2 cellular contexts compared by ENCODE assay signal in genomic region chr12:40146800-40147797, GRCh38.
TF ChIP-seq lines count a peak whose summit lies in the region.

No MANE protein-coding gene starts in this region.

TF ChIP-seq in SK-N-SH treated with all-trans-retinoic acid at 6 μM for 48 hours, 23 proteins besides CTCF, POLR2A, EP300 and RAD21 (continued from another document):
- TF ChIP-seq, protein P1, sequence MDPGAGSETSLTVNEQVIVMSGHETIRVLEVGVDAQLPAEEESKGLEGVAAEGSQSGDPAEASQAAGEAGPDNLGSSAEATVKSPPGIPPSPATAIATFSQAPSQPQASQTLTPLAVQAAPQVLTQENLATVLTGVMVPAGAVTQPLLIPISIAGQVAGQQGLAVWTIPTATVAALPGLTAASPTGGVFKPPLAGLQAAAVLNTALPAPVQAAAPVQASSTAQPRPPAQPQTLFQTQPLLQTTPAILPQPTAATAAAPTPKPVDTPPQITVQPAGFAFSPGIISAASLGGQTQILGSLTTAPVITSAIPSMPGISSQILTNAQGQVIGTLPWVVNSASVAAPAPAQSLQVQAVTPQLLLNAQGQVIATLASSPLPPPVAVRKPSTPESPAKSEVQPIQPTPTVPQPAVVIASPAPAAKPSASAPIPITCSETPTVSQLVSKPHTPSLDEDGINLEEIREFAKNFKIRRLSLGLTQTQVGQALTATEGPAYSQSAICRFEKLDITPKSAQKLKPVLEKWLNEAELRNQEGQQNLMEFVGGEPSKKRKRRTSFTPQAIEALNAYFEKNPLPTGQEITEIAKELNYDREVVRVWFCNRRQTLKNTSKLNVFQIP (CRISPR knock-in tag; IDR thresholded peaks at IDR 0.05; ENCODE audit: borderline replicate concordance, low read depth), result no peak
- TF ChIP-seq TOX (CRISPR knock-in tag; IDR thresholded peaks at IDR 0.05; ENCODE audit: borderline replicate concordance), result no peak
- no peak for TF ChIP-seq SNAI2 (CRISPR knock-in tag; IDR thresholded peaks at IDR 0.05)
- TF ChIP-seq GLIS3 (CRISPR knock-in tag; IDR thresholded peaks at IDR 0.05), result no peak
- TF ChIP-seq PATZ1 (CRISPR knock-in tag; IDR thresholded peaks at IDR 0.05; ENCODE audit: borderline replicate concordance), result no peak
- TF ChIP-seq CSDC2 (CRISPR knock-in tag; IDR thresholded peaks at IDR 0.05), result no peak
- TF ChIP-seq, protein P2, sequence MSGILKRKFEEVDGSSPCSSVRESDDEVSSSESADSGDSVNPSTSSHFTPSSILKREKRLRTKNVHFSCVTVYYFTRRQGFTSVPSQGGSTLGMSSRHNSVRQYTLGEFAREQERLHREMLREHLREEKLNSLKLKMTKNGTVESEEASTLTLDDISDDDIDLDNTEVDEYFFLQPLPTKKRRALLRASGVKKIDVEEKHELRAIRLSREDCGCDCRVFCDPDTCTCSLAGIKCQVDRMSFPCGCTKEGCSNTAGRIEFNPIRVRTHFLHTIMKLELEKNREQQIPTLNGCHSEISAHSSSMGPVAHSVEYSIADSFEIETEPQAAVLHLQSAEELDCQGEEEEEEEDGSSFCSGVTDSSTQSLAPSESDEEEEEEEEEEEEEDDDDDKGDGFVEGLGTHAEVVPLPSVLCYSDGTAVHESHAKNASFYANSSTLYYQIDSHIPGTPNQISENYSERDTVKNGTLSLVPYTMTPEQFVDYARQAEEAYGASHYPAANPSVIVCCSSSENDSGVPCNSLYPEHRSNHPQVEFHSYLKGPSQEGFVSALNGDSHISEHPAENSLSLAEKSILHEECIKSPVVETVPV (CRISPR knock-in tag; IDR thresholded peaks at IDR 0.05), result no peak
- no peak for TF ChIP-seq TCF4 (CRISPR knock-in tag; IDR thresholded peaks at IDR 0.05; ENCODE audit: borderline replicate concordance)
- no peak for TF ChIP-seq BACH2 (CRISPR knock-in tag; IDR thresholded peaks at IDR 0.05; ENCODE audit: borderline replicate concordance)
- no peak for TF ChIP-seq ESRRG (CRISPR knock-in tag; IDR thresholded peaks at IDR 0.05)
TF ChIP-seq in SK-N-SH treated with all-trans-retinoic acid at 6 μM for 48 hours: peak in this region for 0.

TF ChIP-seq in SK-N-SH, 30 proteins besides CTCF, POLR2A, EP300 and RAD21 (continued from another document):
- no peak for TF ChIP-seq CHD2 (IDR thresholded peaks at IDR 0.05; ENCODE audit: low read length, partially characterized antibody)
- TF ChIP-seq TCF12 (IDR thresholded peaks at IDR 0.05), result no peak
- no peak for TF ChIP-seq TAF1 (IDR thresholded peaks at IDR 0.05; ENCODE audit: borderline replicate concordance, low read depth, low read length)
- TF ChIP-seq RFX5 (IDR thresholded peaks at IDR 0.05; ENCODE audit: low read length), result no peak
- TF ChIP-seq, protein P3, sequence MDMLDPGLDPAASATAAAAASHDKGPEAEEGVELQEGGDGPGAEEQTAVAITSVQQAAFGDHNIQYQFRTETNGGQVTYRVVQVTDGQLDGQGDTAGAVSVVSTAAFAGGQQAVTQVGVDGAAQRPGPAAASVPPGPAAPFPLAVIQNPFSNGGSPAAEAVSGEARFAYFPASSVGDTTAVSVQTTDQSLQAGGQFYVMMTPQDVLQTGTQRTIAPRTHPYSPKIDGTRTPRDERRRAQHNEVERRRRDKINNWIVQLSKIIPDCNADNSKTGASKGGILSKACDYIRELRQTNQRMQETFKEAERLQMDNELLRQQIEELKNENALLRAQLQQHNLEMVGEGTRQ (IDR thresholded peaks at IDR 0.05; ENCODE audit: borderline replicate concordance, low read depth, low read length), result no peak
- no peak for TF ChIP-seq RCOR1 (IDR thresholded peaks at IDR 0.05; ENCODE audit: low read length)
- no peak for TF ChIP-seq EZH2phosphoT487 (IDR thresholded peaks at IDR 0.05; ENCODE audit: borderline replicate concordance, low read depth)
- no peak for TF ChIP-seq PBX3 (IDR thresholded peaks at IDR 0.05)
- TF ChIP-seq SIN3A (IDR thresholded peaks at IDR 0.05; ENCODE audit: borderline replicate concordance, low read depth, low read length), result no peak
- no peak for TF ChIP-seq NFIC (IDR thresholded peaks at IDR 0.05; ENCODE audit: borderline replicate concordance)
- TF ChIP-seq POLR2AphosphoS5 (IDR thresholded peaks at IDR 0.05; ENCODE audit: low read depth, low read length), result no peak
- no peak for TF ChIP-seq GATA2 (CRISPR knock-in tag; IDR thresholded peaks at IDR 0.05)
- TF ChIP-seq SMC3 (IDR thresholded peaks at IDR 0.05; ENCODE audit: low read depth, low read length), result no peak
- TF ChIP-seq FOXM1 (IDR thresholded peaks at IDR 0.05; ENCODE audit: low read depth), result no peak
- TF ChIP-seq MAX (IDR thresholded peaks at IDR 0.05; ENCODE audit: low read depth), result no peak
- TF ChIP-seq FOXJ3 (CRISPR knock-in tag; IDR thresholded peaks at IDR 0.05), result no peak
